1 cellular context compared by ENCODE assay signal in genomic region chr19:55391702-55392615, GRCh38.
A peak's percentile ranks its signal among the peaks of the same experiment; 100 is the strongest.
TF ChIP-seq lines count a peak whose summit lies in the region.

No MANE protein-coding gene starts in this region.

TF ChIP-seq in H1, 55 proteins besides CTCF, POLR2A, EP300 and RAD21:
- TF ChIP-seq CEBPB (IDR thresholded peaks at IDR 0.05; ENCODE audit: low read depth, low read length) (peak; percentile 77), EZH2 (IDR thresholded peaks at IDR 0.05; ENCODE audit: low read depth, low read length, severe bottlenecking) (no peak)
TF ChIP-seq in H1: peak in this region for 1.
